9 cellular contexts compared by ENCODE assay signal in genomic region chr1:234214911-234215892, GRCh38.
DNase-seq lines count a peak whose midpoint lies in the region; ATAC-seq, FAIRE-seq and TF ChIP-seq lines count a peak whose summit lies in the region.
"Had no signal": no experiment of that assay in that cellular context is flagged by ENCODE, and none has a peak within 500 bp of the region (broad histone marks: within the 10 kb centered on the region; RNA-seq: fewer than 3 reads in every experiment).

No MANE protein-coding gene starts in this region.

- WGBS in pancreas, 2 donors = 27 to 28% methylated on average over 20 of the region's 20 CpGs
- 100% methylated on average over 1 of the region's 20 CpGs; no CpG with 5 or more reads in 1 of the 2 donors for WGBS in gastroesophageal sphincter (ENCODE audit: low coverage in 1 of 2), 2 donors
- WGBS in sigmoid colon, 2 donors = 28 to 49% methylated on average over 20 of the region's 20 CpGs

- intact Hi-C loops in pancreas (cut with DNase I) = loop anchor here in 2 of 3 donors (10.0 kb wide), 2 partner anchors 100 to 110 kb away; no protein-coding TSS in a partner anchor
- intact Hi-C loops in sigmoid colon (cut with DNase I) = no loop called here

- TF ChIP-seq CTCF in pancreas (IDR thresholded peaks at IDR 0.05) (no peak), gastroesophageal sphincter (IDR thresholded peaks at IDR 0.05) (no peak), sigmoid colon (IDR thresholded peaks at IDR 0.05) (no peak)

- TF ChIP-seq EP300 in gastroesophageal sphincter (IDR thresholded peaks at IDR 0.05) = no peak
- TF ChIP-seq EP300 in sigmoid colon (IDR thresholded peaks at IDR 0.05) = no peak

- H3K9me3 ChIP-seq in NT2/D1 (ENCODE audit: insufficient read depth, low read length) (peaks cover 3% of the 10 kb centered on the region; the same call in 1 of the 2 replicates), endocrine pancreas (ENCODE audit: control insufficient read depth, low read length) (no peaks in the 10 kb centered on the region), pancreas (no peaks in the 10 kb centered on the region), gastroesophageal sphincter (no peaks in the 10 kb centered on the region), sigmoid colon (no peaks in the 10 kb centered on the region)

- DNase-seq in NT2/D1 (ENCODE audit: low read depth, low spot score) (no peak), pancreas (peak; percentile 83 to 93 (median 85)), occipital lobe (lab: John Stamatoyannopoulos, UW) (no peak), sigmoid colon (no peak)

- H3K27ac ChIP-seq in pancreas (peak overlapping the region in 3 of 4 donors; percentile 19 to 42 (median 36)), gastroesophageal sphincter (no peak overlapping the region), sigmoid colon (no peak overlapping the region)

- H3K4me1 ChIP-seq in NT2/D1 (ENCODE audit: insufficient read depth, insufficient read length) (peaks cover 6% of the 10 kb centered on the region), endocrine pancreas (ENCODE audit: control insufficient read depth, insufficient read depth, low read length) (no peaks in the 10 kb centered on the region), pancreas (no peaks in the 10 kb centered on the region), gastroesophageal sphincter (peaks cover 0 to 17% (median 0%) of the 10 kb centered on the region in 3 donors), sigmoid colon (peaks cover 0 to 18% (median 9%) of the 10 kb centered on the region in 4 donors)

- ATAC-seq in pancreas (peak; percentile 89 to 90 (median 90)), GM18861 (IDR thresholded peaks at IDR 0.05; ENCODE audit: unreplicated experiment) (no peak), gastroesophageal sphincter (no peak)

- peak overlapping the region; percentile 67 for H3K9ac ChIP-seq in NT2/D1 (ENCODE audit: insufficient read length, low read depth)
- H3K9ac ChIP-seq in endocrine pancreas (ENCODE audit: control insufficient read depth, insufficient read depth, low read length) = peak overlapping the region; percentile 78

- TF ChIP-seq POLR2A in gastroesophageal sphincter (IDR thresholded peaks at IDR 0.05) (no peak), sigmoid colon (IDR thresholded peaks at IDR 0.05) (no peak)

- H3K36me3 ChIP-seq in NT2/D1 (ENCODE audit: insufficient read depth, insufficient read length, low read length) = no peaks in the 10 kb centered on the region
- no peaks in the 10 kb centered on the region for H3K36me3 ChIP-seq in endocrine pancreas (ENCODE audit: control insufficient read depth, insufficient read depth, low read length)
- no peaks in the 10 kb centered on the region for H3K36me3 ChIP-seq in pancreas
- no peaks in the 10 kb centered on the region for H3K36me3 ChIP-seq in gastroesophageal sphincter
- H3K36me3 ChIP-seq in sigmoid colon = no peaks in the 10 kb centered on the region

- H3K27me3 ChIP-seq in NT2/D1 (ENCODE audit: insufficient read depth, insufficient read length) (peaks cover 36% of the 10 kb centered on the region), endocrine pancreas (ENCODE audit: control insufficient read depth, insufficient read depth, low read length) (no peaks in the 10 kb centered on the region), pancreas (no peaks in the 10 kb centered on the region), gastroesophageal sphincter (peaks cover 67% of the 10 kb centered on the region), sigmoid colon (peaks cover 10 to 50% (median 36%) of the 10 kb centered on the region in 3 donors)

- FAIRE-seq in pancreas (lab: Jason Lieb, UNC) = no peak

- H3K4me3 ChIP-seq in GM08714 (ENCODE audit: low read length) = peak overlapping the region; percentile 48; the same call in 1 of the 2 replicates
- peak overlapping the region; percentile 67 for H3K4me3 ChIP-seq in NT2/D1 (ENCODE audit: insufficient read length, low read depth)
- H3K4me3 ChIP-seq in endocrine pancreas (ENCODE audit: control insufficient read depth, insufficient read depth, low read length) = peak overlapping the region; percentile 23
- H3K4me3 ChIP-seq in pancreas = peak overlapping the region; percentile 33 to 76 (median 72)
- peak overlapping the region in 1 of 2 donors; percentile 45 for H3K4me3 ChIP-seq in gastroesophageal sphincter
- H3K4me3 ChIP-seq in sigmoid colon = peak overlapping the region in 2 of 4 donors; percentile 44 to 48
- H3K4me3 ChIP-seq: lung had no signal

Comparison
In these comparisons a context has a peak if more than half of its experiments do, and no peak if none do; other contexts are left out.
1. DNase-seq: peak in pancreas (6 of 6); none in NT2/D1 (single experiment), occipital lobe (single experiment) and sigmoid colon (single experiment).
2. ATAC-seq: peak in pancreas (4 of 4); none in GM18861 (single experiment) and gastroesophageal sphincter (single experiment).
3. H3K27ac ChIP-seq: peak in pancreas (3 of 4); none in gastroesophageal sphincter (0 of 4) and sigmoid colon (0 of 4).